8 cellular contexts compared by ENCODE assay signal in the genomic region with DNA sequence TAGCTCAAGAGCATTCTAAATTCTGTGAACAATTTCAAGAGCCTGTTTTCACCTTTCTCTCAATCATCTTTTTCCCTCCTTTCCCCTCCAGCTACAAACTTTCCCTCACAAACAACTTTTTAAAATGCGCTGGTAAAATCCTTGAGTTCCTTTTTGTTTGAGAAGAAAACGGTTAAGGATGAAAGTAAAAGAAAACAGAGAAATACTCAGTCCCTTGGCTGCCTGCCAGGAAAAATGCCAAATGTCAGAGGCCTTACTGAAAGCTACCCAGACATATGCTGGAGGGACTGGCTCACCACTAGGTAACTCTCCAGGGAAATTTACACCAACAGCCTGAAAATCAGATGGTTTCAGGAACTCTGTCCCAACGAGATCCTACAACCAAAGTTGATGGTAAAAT. TPM values are rescaled to one million over a fixed set of nuclear protein-coding genes. Genes with fewer than 3 reads are reported as not detected.
DNase-seq lines count a peak whose midpoint lies in the region; ATAC-seq, FAIRE-seq and TF ChIP-seq lines count a peak whose summit lies in the region.

No MANE protein-coding gene starts in this region.

- no peak overlapping the region for H2BK5ac ChIP-seq in H1 (ENCODE audit: low read depth, low read length)

- no peak overlapping the region for H2BK15ac ChIP-seq in H1 (ENCODE audit: low read length)

- H3K4ac ChIP-seq in H1 (replicated peaks; ENCODE audit: insufficient read length, low read depth, low read length) = no peak overlapping the region

- 92% methylated on average over 3 of the region's 3 CpGs; no CpG with 5 or more reads in 1 of the 2 experiments for WGBS in H1 (ENCODE audit: extremely low coverage in 1 of 2, insufficient coverage in 1 of 2, insufficient read length in 1 of 2, insufficient replicate concordance in 2 of 2, low coverage in 1 of 2, low lambda C conversion rate in 2 of 2, missing lambda C conversion rate in 1 of 2), 2 experiments

- H3K36me3 ChIP-seq in H1 (ENCODE audit: control insufficient read depth in 2 of 4, insufficient read depth in 4 of 4, low read length in 3 of 4) (no peaks in the 10 kb centered on the region), skeletal muscle tissue (ENCODE audit: control insufficient read depth in 3 of 3, insufficient read depth in 3 of 3, low read length in 3 of 3) (no peaks in the 10 kb centered on the region)

- H2BK12ac ChIP-seq in H1 (ENCODE audit: low read depth, low read length) = no peak overlapping the region

- H3K27me3 ChIP-seq in H1 (replicated peaks in 1 of 4; ENCODE audit: control insufficient read depth in 3 of 4, extremely low read depth in 1 of 4, insufficient read depth in 3 of 4, low read length in 3 of 4) (no peaks in the 10 kb centered on the region), skeletal muscle tissue (ENCODE audit: control insufficient read depth in 3 of 3, insufficient read depth in 3 of 3, low read length in 3 of 3) (no peaks in the 10 kb centered on the region)

- DNase-seq in activated T-cell treated with anti-CD3 and anti-CD28 coated beads for 4 hours = peak; percentile 14
- no peak for DNase-seq in activated T-cell treated with anti-CD3 and anti-CD28 coated beads, Interleukin-2, amount 50 U/mL, for 1 hour
- peak; percentile 92 for DNase-seq in RPMI8226
- no peak for DNase-seq in H1 (ENCODE audit: low read depth in 1 of 2, low spot score in 2 of 2)
- DNase-seq in GM19238 (ENCODE audit: insufficient read length, low spot score) = no peak
- no peak for DNase-seq in NCI-H1092 (lab: John Stamatoyannopoulos, UW)

- no peak overlapping the region for H3K14ac ChIP-seq in H1 (ENCODE audit: insufficient read length)

- no peaks in the 10 kb centered on the region for H3K23me2 ChIP-seq in H1 (ENCODE audit: low read depth, low read length)

- H4K20me1 ChIP-seq in H1 (replicated peaks in 1 of 2; ENCODE audit: control insufficient read depth in 1 of 2, insufficient read depth in 2 of 2, low read length in 2 of 2) = no peaks in the 10 kb centered on the region

- H3K9me3 ChIP-seq in H1 (ENCODE audit: insufficient read depth in 2 of 2, low read depth in 1 of 2, low read length in 1 of 2) (no peaks in the 10 kb centered on the region), skeletal muscle tissue (ENCODE audit: control insufficient read depth in 3 of 3, low read length in 3 of 3) (no peaks in the 10 kb centered on the region)

- H2BK20ac ChIP-seq in H1 (ENCODE audit: low read length) = no peak overlapping the region

- no peaks in the 10 kb centered on the region for H3K4me1 ChIP-seq in H1 (replicated peaks in 1 of 4; ENCODE audit: control insufficient read depth in 3 of 4, insufficient read depth in 4 of 4, low read length in 3 of 4)
- peaks cover 5 to 13% (median 12%) of the 10 kb centered on the region in 3 donors for H3K4me1 ChIP-seq in skeletal muscle tissue (ENCODE audit: control insufficient read depth in 3 of 3, insufficient read depth in 3 of 3, low read length in 3 of 3)

- no peaks in the 10 kb centered on the region for H3K79me2 ChIP-seq in H1 (ENCODE audit: control insufficient read depth in 1 of 2, insufficient read depth in 2 of 2, low read length in 2 of 2)

- H2AFZ ChIP-seq in H1 (ENCODE audit: low read length) = peak overlapping the region; percentile 70

- TF ChIP-seq EP300 in H1 (IDR thresholded peaks at IDR 0.05; ENCODE audit: borderline replicate concordance in 1 of 2, low read depth in 2 of 2, low read length in 2 of 2) = no peak

- FAIRE-seq in H1 (lab: Jason Lieb, UNC) = no peak

- CTCF ChIA-PET in H1 (lab: Charles Lee; ENCODE audit: partially characterized antibody) = interaction anchor here (0.9 to 2.5 kb wide), 7 partner anchors 8 to 94 kb away, joined by 3 to 9 read pairs (median 4); no protein-coding TSS in a partner anchor

- POLR2A ChIA-PET in H1 (lab: Charles Lee; ENCODE audit: partially characterized antibody) = interaction anchor here (0.6 to 6.6 kb wide), 4 partner anchors 9 to 48 kb away, joined by 3 to 37 read pairs (median 4); a partner anchor contains a TSS

- H3K18ac ChIP-seq in H1 (ENCODE audit: extremely low read depth, low read length) = no peak overlapping the region

- H3K4me3 ChIP-seq in H1 (ENCODE audit: extremely low read depth in 1 of 4, insufficient read depth in 2 of 4, low read depth in 3 of 4, low read length in 4 of 4) = no peak overlapping the region
- peak overlapping the region in 1 of 3 donors; percentile 10 for H3K4me3 ChIP-seq in skeletal muscle tissue (ENCODE audit: low read length in 3 of 3)

- H3K27ac ChIP-seq in H1 (ENCODE audit: low read depth, low read length) = no peak overlapping the region
- H3K27ac ChIP-seq in skeletal muscle tissue (ENCODE audit: low read depth, low read length) = peak overlapping the region; percentile 22

- H3K9ac ChIP-seq in H1 (replicated peaks in 1 of 4; ENCODE audit: extremely low read depth in 1 of 4, low read depth in 3 of 4, low read length in 3 of 4) = no peak overlapping the region
- peak overlapping the region in 2 of 3 donors; percentile 20 to 45 for H3K9ac ChIP-seq in skeletal muscle tissue (ENCODE audit: low read depth in 1 of 3, low read length in 3 of 3)

- no peak overlapping the region for H3K56ac ChIP-seq in H1 (replicated peaks; ENCODE audit: insufficient read length, low read depth, low read length)

- no peak overlapping the region for H4K91ac ChIP-seq in H1 (replicated peaks; ENCODE audit: insufficient read length, low read length)

- no peak overlapping the region for H4K5ac ChIP-seq in H1 (ENCODE audit: insufficient read length, low read depth, low read length)

- ATAC-seq in HG03565 (IDR thresholded peaks at IDR 0.05; ENCODE audit: unreplicated experiment) = no peak

- no peak for TF ChIP-seq POLR2A in H1 (IDR thresholded peaks at IDR 0.05; ENCODE audit: control extremely low read depth in 1 of 2, low read depth in 2 of 2, low read length in 2 of 2)

- no peak overlapping the region for H2BK120ac ChIP-seq in H1 (replicated peaks; ENCODE audit: low read depth, low read length)

- no peak overlapping the region for H4K8ac ChIP-seq in H1 (ENCODE audit: extremely low read depth, insufficient read depth, low read length)

- H2AK5ac ChIP-seq in H1 (ENCODE audit: low read depth, low read length) = no peak overlapping the region

- H3K79me1 ChIP-seq in H1 (ENCODE audit: low read depth, low read length) = no peaks in the 10 kb centered on the region

- no peak for TF ChIP-seq RAD21 in H1 (IDR thresholded peaks at IDR 0.05 in 1 of 2, conservative IDR thresholded peaks at IDR 0.05 in 1 of 2; ENCODE audit: low read depth in 2 of 2, low read length in 2 of 2)

- no peak overlapping the region for H3K23ac ChIP-seq in H1 (ENCODE audit: insufficient read length)

- TF ChIP-seq CTCF in H1 (IDR thresholded peaks at IDR 0.05; ENCODE audit: control extremely low read depth in 1 of 3, insufficient read depth in 1 of 3, low read depth in 1 of 3, low read length in 3 of 3) = no peak

- H3K4me2 ChIP-seq in H1 (ENCODE audit: insufficient read depth in 1 of 2, low read depth in 2 of 2, low read length in 2 of 2) = no peak overlapping the region

TF ChIP-seq in H1, 55 proteins besides CTCF, POLR2A, EP300 and RAD21:
- TF ChIP-seq SP1 (IDR thresholded peaks at IDR 0.05; ENCODE audit: low read depth, low read length) = no peak
- TF ChIP-seq SRF (IDR thresholded peaks at IDR 0.05; ENCODE audit: low read depth, low read length) = no peak
- TF ChIP-seq ZNF274 (IDR thresholded peaks at IDR 0.05; ENCODE audit: borderline replicate concordance, extremely low read depth, low read length) = no peak
- no peak for TF ChIP-seq CHD2 (IDR thresholded peaks at IDR 0.05; ENCODE audit: low read length)
- no peak for TF ChIP-seq KDM4A (IDR thresholded peaks at IDR 0.05; ENCODE audit: low read depth, low read length, severe bottlenecking)
- TF ChIP-seq SUZ12 (IDR thresholded peaks at IDR 0.05; ENCODE audit: low read length) = no peak
- TF ChIP-seq CBX5 (IDR thresholded peaks at IDR 0.05; ENCODE audit: low read depth, low read length) = no peak
- TF ChIP-seq PHF8 (conservative IDR thresholded peaks at IDR 0.05; ENCODE audit: low read depth, low read length) = no peak
- no peak for TF ChIP-seq BCL11A (IDR thresholded peaks at IDR 0.05; ENCODE audit: low read depth in 2 of 2, low read length in 2 of 2)
- TF ChIP-seq YY1 (IDR thresholded peaks at IDR 0.05; ENCODE audit: low read depth, low read length) = no peak
- TF ChIP-seq BACH1 (IDR thresholded peaks at IDR 0.05; ENCODE audit: low read length) = no peak
- no peak for TF ChIP-seq BRCA1 (IDR thresholded peaks at IDR 0.05; ENCODE audit: low read depth, low read length)
- TF ChIP-seq POLR2AphosphoS5 (IDR thresholded peaks at IDR 0.05; ENCODE audit: low read depth, low read length) = no peak
- no peak for TF ChIP-seq SIN3A (conservative IDR thresholded peaks at IDR 0.05 in 1 of 2, IDR thresholded peaks at IDR 0.05 in 1 of 2; ENCODE audit: low read depth in 1 of 2, low read length in 2 of 2)

RNA-seq across cellular contexts. Expression of a gene that starts 11.0 kb away (rescaled TPM):
- total RNA-seq in H1 (2021; fragmentation: NEBNext Ultra II Directional; extraction: Animal tissue kit (Norgen Biotek cat#: 25700)) = 536 and 539 TPM in 2 replicates
- polyA plus RNA-seq in H1 (2011; rRNA removed) = 220 and 229 TPM in 2 replicates
- polyA plus RNA-seq in H1 (2011; cell fraction: cytosol; rRNA removed) = 513 TPM
- polyA plus RNA-seq in H1 (2011; cell fraction: nucleus; rRNA removed) = 129 TPM
- polyA plus RNA-seq in H1 (2012, experiment 1 of 2) = 435 to 536 TPM (median 461 TPM) in 4 replicates
- polyA plus RNA-seq in H1 (2012, experiment 2 of 2) = 73.0 TPM
- polyA plus RNA-seq in H1 (2013, experiment 1 of 2) = 541 TPM
- polyA plus RNA-seq in H1 (2013, experiment 2 of 2) = 542 TPM
- polyA minus RNA-seq in H1 (2011; rRNA and poly(A)+ RNA removed) = 94.6 and 100 TPM in 2 replicates
- 229 TPM for polyA minus RNA-seq in H1 (2011; cell fraction: cytosol; rRNA and poly(A)+ RNA removed)
- 159 TPM for polyA minus RNA-seq in H1 (2011; cell fraction: nucleus; rRNA and poly(A)+ RNA removed)
- 187 TPM for total RNA-seq in skeletal muscle tissue

Comparison
In these comparisons a context has a peak if more than half of its experiments do, and no peak if none do; other contexts are left out.
1. DNase-seq: peak in activated T-cell treated with anti-CD3 and anti-CD28 coated beads for 4 hours (single experiment) and RPMI8226 (single experiment); none in activated T-cell treated with anti-CD3 and anti-CD28 coated beads, Interleukin-2, amount 50 U/mL, for 1 hour (single experiment), H1 (0 of 2), GM19238 (single experiment) and NCI-H1092 (single experiment).
2. H3K9ac ChIP-seq: peak in skeletal muscle tissue (2 of 3); none in H1 (0 of 4).